In genomic region chr4:113094802-113095201, GRCh38 we compare ENCODE assay signal across 8 cellular contexts. TPM values are rescaled to one million over a fixed set of nuclear protein-coding genes. Genes with fewer than 3 reads are reported as not detected.
DNase-seq lines count a peak whose midpoint lies in the region; ATAC-seq and TF ChIP-seq lines count a peak whose summit lies in the region.

No MANE protein-coding gene starts in this region.

- H3K4me3 ChIP-seq in cardiac muscle cell: no peak overlapping the region

- no peaks in the 10 kb centered on the region for H3K27me3 ChIP-seq in cardiac muscle cell

- DNase-seq in cardiac muscle cell (ENCODE audit: low read depth in 1 of 2, low spot score in 1 of 2) (peak in 1 of 2 donors; percentile 9), Right ventricle myocardium inferior (ENCODE audit: missing footprints) (no peak), NCI-H69 (lab: John Stamatoyannopoulos, UW) (peak; percentile 60), erythroblast (lab: John Stamatoyannopoulos, UW) (peak; percentile 17 to 19), type B pancreatic cell (ENCODE audit: extremely low spot score, unreplicated experiment) (no peak), RPMI8226 (no peak), NK-92 (lab: John Stamatoyannopoulos, UW; ENCODE audit: unreplicated experiment) (no peak)

- ATAC-seq in Right ventricle myocardium inferior (no peak), HG02981 (IDR thresholded peaks at IDR 0.05; ENCODE audit: unreplicated experiment) (no peak)

- H3K27me3 Mint-ChIP-seq in type B pancreatic cell: peaks cover 3% of the 10 kb centered on the region

- TF ChIP-seq CTCF in cardiac muscle cell (IDR thresholded peaks at IDR 0.05; ENCODE audit: low read depth, low read length): peak; percentile 45
- TF ChIP-seq CTCF in type B pancreatic cell (conservative IDR thresholded peaks at IDR 0.05): peak; percentile 82

- H3K36me3 Mint-ChIP-seq in type B pancreatic cell: no peaks in the 10 kb centered on the region

- no peak overlapping the region for H3K27ac ChIP-seq in cardiac muscle cell

- no peak for TF ChIP-seq POLR2A in erythroblast (IDR thresholded peaks at IDR 0.05; ENCODE audit: low read length)

- H3K9me3 Mint-ChIP-seq in type B pancreatic cell: no peaks in the 10 kb centered on the region

- H3K27ac Mint-ChIP-seq in type B pancreatic cell: no peak overlapping the region

- no peaks in the 10 kb centered on the region for H3K4me1 Mint-ChIP-seq in type B pancreatic cell (ENCODE audit: unreplicated experiment)

- no peaks in the 10 kb centered on the region for H3K36me3 ChIP-seq in cardiac muscle cell

- H3K4me1 ChIP-seq in cardiac muscle cell (ENCODE audit: low read depth): no peaks in the 10 kb centered on the region

- H3K9me3 ChIP-seq in cardiac muscle cell (ENCODE audit: low read depth): no peaks in the 10 kb centered on the region

- intact Hi-C loops in Right ventricle myocardium inferior (cut with DNase I): loop anchor here (10.0 kb wide), 2 partner anchors 140 to 460 kb away; partner anchors contain the start of genes LARP7 and ZGRF1

- H3K4me3 Mint-ChIP-seq in type B pancreatic cell: no peak overlapping the region

RNA-seq across cellular contexts. Expression of gene ANK2, which starts 45.3 kb away (rescaled TPM):
- total RNA-seq in cardiac muscle cell (148 and 190 TPM in 2 replicates), Right ventricle myocardium inferior (284 TPM), type B pancreatic cell (ENCODE audit: low replicate concordance) (18.6 and 27.7 TPM in 2 replicates)
- 48.2 and 49.4 TPM in 2 replicates for polyA plus RNA-seq in cardiac muscle cell

Comparison
In these comparisons a context has a peak if more than half of its experiments do, and no peak if none do; other contexts are left out.
1. DNase-seq: peak in NCI-H69 (single experiment) and erythroblast (2 of 2); none in Right ventricle myocardium inferior (single experiment), type B pancreatic cell (single experiment), RPMI8226 (single experiment) and NK-92 (single experiment).